Comparison of ENCODE assay signal across 8 cellular contexts in genomic region chr1:193104906-193105820, GRCh38. TPM values are rescaled to one million over a fixed set of nuclear protein-coding genes. Genes with fewer than 3 reads are reported as not detected.
DNase-seq lines count a peak whose midpoint lies in the region; ATAC-seq and TF ChIP-seq lines count a peak whose summit lies in the region.

GLRX2 (minus strand) TSS chr1:193105414; CDS start chr1:193105382, 32 bp downstream.

- no peak for TF ChIP-seq CTCF in epithelial cell of esophagus (IDR thresholded peaks at IDR 0.05; ENCODE audit: insufficient read depth, low read depth, low read length, missing control alignments)

- H3K4me3 ChIP-seq in epithelial cell of esophagus (ENCODE audit: low read length) = peak within 1 kb of the TSS; percentile 87

- peak; percentile 91 for ATAC-seq in GM21390 (IDR thresholded peaks at IDR 0.05; ENCODE audit: unreplicated experiment)

- DNase-seq in DMS 273 treated with DMSO at 0.1 percent for 48 hours (lab: John Stamatoyannopoulos, UW) (peak; percentile 51), HUDEP-2 (lab: John Stamatoyannopoulos, UW; ENCODE audit: unreplicated experiment in 76 of 76) (peak in 74 of 76 experiments; percentile 31 to 89 (median 77)), OCI-M1 (lab: John Stamatoyannopoulos, UW) (peak; percentile 92), activated T-cell treated with anti-CD3 and anti-CD28 coated beads for 4 hours (peak; percentile 58), epithelial cell of esophagus (ENCODE audit: low read depth) (peak; percentile 89), mucosa of gallbladder (ENCODE audit: low spot score) (peak; percentile 85)
- peak; percentile 46 for DNase-seq in stimulated activated CD8-positive, alpha-beta memory T cell treated with anti-CD3 and anti-CD28 coated beads, Interleukin-4, amount 100 ng/mL, for 24 hours (ENCODE audit: low read depth)

RNA-seq across cellular contexts. Expression of gene GLRX2, which starts in this region (rescaled TPM):
- 21.4 TPM for total RNA-seq in mucosa of gallbladder

Comparison
In these comparisons a context has a peak if more than half of its experiments do, and no peak if none do; other contexts are left out.
1. Peak in every context shown above with its lines: DNase-seq, ATAC-seq and H3K4me3 ChIP-seq.